1 cellular context compared by ENCODE assay signal in the genomic region with DNA sequence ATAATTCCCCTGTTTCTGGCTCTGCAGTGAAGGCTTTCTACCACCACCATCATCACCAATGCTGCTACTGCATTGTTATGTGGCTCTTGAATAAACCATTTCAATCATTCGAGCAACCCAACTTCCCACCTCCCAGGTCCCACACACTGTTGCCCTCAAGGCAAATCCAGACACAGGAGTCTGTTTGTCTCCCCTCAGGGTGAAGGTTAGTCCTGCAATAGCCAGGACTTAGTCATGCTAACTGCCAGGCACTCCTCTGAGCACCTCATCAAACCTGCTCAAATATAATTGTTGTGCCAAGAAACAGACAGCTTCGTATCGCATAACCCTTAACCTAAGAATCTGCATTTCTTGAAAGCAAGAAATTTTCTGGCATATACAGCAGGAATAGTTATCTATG.
TF ChIP-seq lines count a peak whose summit lies in the region.

No MANE protein-coding gene starts in this region.

TF ChIP-seq in WTC11, 78 proteins besides CTCF, POLR2A, EP300 and RAD21 (continued from another document):
- TF ChIP-seq, protein P1, sequence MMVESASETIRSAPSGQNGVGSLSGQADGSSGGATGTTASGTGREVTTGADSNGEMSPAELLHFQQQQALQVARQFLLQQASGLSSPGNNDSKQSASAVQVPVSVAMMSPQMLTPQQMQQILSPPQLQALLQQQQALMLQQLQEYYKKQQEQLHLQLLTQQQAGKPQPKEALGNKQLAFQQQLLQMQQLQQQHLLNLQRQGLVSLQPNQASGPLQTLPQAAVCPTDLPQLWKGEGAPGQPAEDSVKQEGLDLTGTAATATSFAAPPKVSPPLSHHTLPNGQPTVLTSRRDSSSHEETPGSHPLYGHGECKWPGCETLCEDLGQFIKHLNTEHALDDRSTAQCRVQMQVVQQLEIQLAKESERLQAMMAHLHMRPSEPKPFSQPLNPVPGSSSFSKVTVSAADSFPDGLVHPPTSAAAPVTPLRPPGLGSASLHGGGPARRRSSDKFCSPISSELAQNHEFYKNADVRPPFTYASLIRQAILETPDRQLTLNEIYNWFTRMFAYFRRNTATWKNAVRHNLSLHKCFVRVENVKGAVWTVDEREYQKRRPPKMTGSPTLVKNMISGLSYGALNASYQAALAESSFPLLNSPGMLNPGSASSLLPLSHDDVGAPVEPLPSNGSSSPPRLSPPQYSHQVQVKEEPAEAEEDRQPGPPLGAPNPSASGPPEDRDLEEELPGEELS (CRISPR knock-in tag; IDR thresholded peaks at IDR 0.05) = no peak
- TF ChIP-seq, protein P2, sequence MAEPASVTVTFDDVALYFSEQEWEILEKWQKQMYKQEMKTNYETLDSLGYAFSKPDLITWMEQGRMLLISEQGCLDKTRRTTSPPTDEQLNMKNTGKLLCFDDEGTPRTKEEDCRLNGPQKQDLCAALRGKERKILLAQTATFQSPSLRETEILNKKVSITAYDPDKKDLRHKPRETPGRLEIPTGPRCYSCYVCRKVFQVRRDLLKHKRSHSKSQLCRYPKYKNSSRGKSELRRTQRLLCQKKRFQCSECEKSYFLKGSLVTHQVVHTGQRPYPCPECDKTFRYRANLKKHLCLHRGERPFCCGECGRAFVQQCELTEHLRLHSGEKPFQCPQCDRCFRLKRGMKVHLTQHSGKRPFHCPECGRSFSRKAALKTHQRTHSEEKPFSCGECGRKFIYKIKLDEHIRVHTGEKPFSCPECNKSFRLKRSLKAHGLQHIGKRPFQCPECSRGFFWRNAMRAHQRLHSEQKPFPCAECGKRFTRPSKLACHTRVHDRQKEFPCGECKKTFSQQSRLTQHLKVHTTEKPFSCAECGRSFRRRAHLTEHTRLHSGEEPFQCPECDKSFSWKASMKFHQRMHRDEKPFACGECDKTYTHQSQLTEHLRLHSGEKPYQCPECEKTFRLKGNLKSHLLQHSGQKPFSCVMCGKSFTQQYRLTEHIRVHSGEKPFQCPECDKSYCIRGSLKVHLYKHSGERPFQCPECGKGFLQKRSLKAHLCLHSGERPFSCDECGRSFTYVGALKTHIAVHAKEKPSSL (CRISPR knock-in tag; conservative IDR thresholded peaks at IDR 0.05) = no peak
- TF ChIP-seq MYBL2 (CRISPR knock-in tag; IDR thresholded peaks at IDR 0.05) = no peak
- TF ChIP-seq CREB1 (CRISPR knock-in tag; IDR thresholded peaks at IDR 0.05) = no peak
